In genomic region chr7:133568544-133568943, GRCh38 we compare ENCODE assay signal across 1 cellular context.
TF ChIP-seq lines count a peak whose summit lies in the region.

No MANE protein-coding gene starts in this region.

TF ChIP-seq in A549, 52 proteins besides CTCF, POLR2A, EP300 and RAD21:
- TF ChIP-seq SREBF2 (IDR thresholded peaks at IDR 0.05) (no peak), RCOR1 (IDR thresholded peaks at IDR 0.05; ENCODE audit: low read depth, low read length) (no peak), RNF2 (IDR thresholded peaks at IDR 0.05; ENCODE audit: borderline replicate concordance, low read depth) (no peak), ZSCAN20 (CRISPR knock-in tag; IDR thresholded peaks at IDR 0.05) (no peak), TP53 (CRISPR knock-in tag; IDR thresholded peaks at IDR 0.05) (no peak), HEYL (CRISPR knock-in tag; IDR thresholded peaks at IDR 0.05) (no peak), KDM5A (IDR thresholded peaks at IDR 0.05) (no peak), HOXA7 (CRISPR knock-in tag; IDR thresholded peaks at IDR 0.05) (no peak), ZFP36 (IDR thresholded peaks at IDR 0.05; ENCODE audit: borderline replicate concordance, partially characterized antibody) (no peak), BCL3 (IDR thresholded peaks at IDR 0.05) (no peak), NPAS2 (CRISPR knock-in tag; IDR thresholded peaks at IDR 0.05; ENCODE audit: borderline replicate concordance) (no peak), JUNB (IDR thresholded peaks at IDR 0.05) (no peak), EHMT2 (IDR thresholded peaks at IDR 0.05; ENCODE audit: low read depth) (no peak), CEBPB (IDR thresholded peaks at IDR 0.05) (no peak), MYC (IDR thresholded peaks at IDR 0.05; ENCODE audit: borderline replicate concordance, low read length) (no peak), BHLHE40 (IDR thresholded peaks at IDR 0.05; ENCODE audit: low read depth, low read length) (no peak), ZC3H11A (IDR thresholded peaks at IDR 0.05) (no peak), HOXB5 (CRISPR knock-in tag; IDR thresholded peaks at IDR 0.05) (no peak), CHD2 (IDR thresholded peaks at IDR 0.05; ENCODE audit: low read length, partially characterized antibody) (no peak)
- TF ChIP-seq, protein P1, sequence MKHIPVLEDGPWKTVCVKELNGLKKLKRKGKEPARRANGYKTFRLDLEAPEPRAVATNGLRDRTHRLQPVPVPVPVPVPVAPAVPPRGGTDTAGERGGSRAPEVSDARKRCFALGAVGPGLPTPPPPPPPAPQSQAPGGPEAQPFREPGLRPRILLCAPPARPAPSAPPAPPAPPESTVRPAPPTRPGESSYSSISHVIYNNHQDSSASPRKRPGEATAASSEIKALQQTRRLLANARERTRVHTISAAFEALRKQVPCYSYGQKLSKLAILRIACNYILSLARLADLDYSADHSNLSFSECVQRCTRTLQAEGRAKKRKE (CRISPR knock-in tag; IDR thresholded peaks at IDR 0.05; ENCODE audit: low read depth) = no peak
TF ChIP-seq in A549: peak in this region for 0.
